Comparison of ENCODE assay signal across 10 cellular contexts in genomic region chr17:18247613-18248001, GRCh38. TPM values are rescaled to one million over a fixed set of nuclear protein-coding genes. Genes with fewer than 3 reads are reported as not detected.
DNase-seq lines count a peak whose midpoint lies in the region; ATAC-seq, FAIRE-seq and TF ChIP-seq lines count a peak whose summit lies in the region.
"Had no signal": no experiment of that assay in that cellular context is flagged by ENCODE, and none has a peak within 500 bp of the region (broad histone marks: within the 10 kb centered on the region; RNA-seq: fewer than 3 reads in every experiment).

No MANE protein-coding gene starts in this region.

- no peak for TF ChIP-seq RAD21 in H1 (IDR thresholded peaks at IDR 0.05 in 1 of 2, conservative IDR thresholded peaks at IDR 0.05 in 1 of 2; ENCODE audit: low read depth in 2 of 2, low read length in 2 of 2)

- no peak overlapping the region; the same call in 1 of the 2 replicates for H4K8ac ChIP-seq in H1 (ENCODE audit: extremely low read depth, insufficient read depth, low read length)

- H3K14ac ChIP-seq in H1 (ENCODE audit: insufficient read length): no peak overlapping the region

- no peaks in the 10 kb centered on the region for H3K9me3 ChIP-seq in H1 (ENCODE audit: insufficient read depth in 2 of 2, low read depth in 1 of 2, low read length in 1 of 2)
- no peaks in the 10 kb centered on the region for H3K9me3 ChIP-seq in left lung
- H3K9me3 ChIP-seq in subcutaneous abdominal adipose tissue (ENCODE audit: control insufficient read depth in 5 of 5, low read length in 5 of 5): no peaks in the 10 kb centered on the region

- no peaks in the 10 kb centered on the region; the same call in 1 of the 2 replicates for H3K79me1 ChIP-seq in H1 (ENCODE audit: low read depth, low read length)

- no peak overlapping the region for H2BK15ac ChIP-seq in H1 (ENCODE audit: low read length)

- H2AK5ac ChIP-seq in H1 (ENCODE audit: low read depth, low read length): no peak overlapping the region

- peaks cover 0 to 16% (median 9%) of the 10 kb centered on the region in 4 experiments; a peak in 6 of 7 replicates for H3K4me1 ChIP-seq in H1 (replicated peaks in 1 of 4; ENCODE audit: control insufficient read depth in 3 of 4, insufficient read depth in 4 of 4, low read length in 3 of 4)
- H3K4me1 ChIP-seq in left lung: peaks cover 0 to 17% of the 10 kb centered on the region in 2 donors
- peaks cover 3 to 23% (median 20%) of the 10 kb centered on the region in 5 donors for H3K4me1 ChIP-seq in subcutaneous abdominal adipose tissue (ENCODE audit: control insufficient read depth in 5 of 5, insufficient read depth in 5 of 5, low read length in 5 of 5)

- intact Hi-C loops in left lung (cut with DNase I): no loop called here

- no peak for TF ChIP-seq EP300 in H1 (IDR thresholded peaks at IDR 0.05; ENCODE audit: borderline replicate concordance in 1 of 2, low read depth in 2 of 2, low read length in 2 of 2)

- peak; percentile 1 for ATAC-seq in left lung
- no peak for ATAC-seq in esophagus mucosa

- H2BK12ac ChIP-seq in H1 (ENCODE audit: low read depth, low read length): no peak overlapping the region

- FAIRE-seq in H1 (lab: Jason Lieb, UNC) (no peak), GM12891 (lab: Jason Lieb, UNC) (no peak)

- TF ChIP-seq POLR2A in H1 (IDR thresholded peaks at IDR 0.05; ENCODE audit: control extremely low read depth in 1 of 2, low read depth in 2 of 2, low read length in 2 of 2) (no peak; a peak in 1 of 3 replicates), GM12891 (IDR thresholded peaks at IDR 0.05; ENCODE audit: low read depth, low read length) (no peak)

- H3K4ac ChIP-seq in H1 (replicated peaks; ENCODE audit: insufficient read length, low read depth, low read length): no peak overlapping the region

- peak overlapping the region; percentile 93 to 98; a peak in 3 of 4 replicates for H3K4me2 ChIP-seq in H1 (ENCODE audit: insufficient read depth in 1 of 2, low read depth in 2 of 2, low read length in 2 of 2)

- 92% methylated on average over 27 of the region's 30 CpGs; no CpG with 5 or more reads in 1 of the 2 experiments for WGBS in H1 (ENCODE audit: extremely low coverage in 1 of 2, insufficient coverage in 1 of 2, insufficient read length in 1 of 2, insufficient replicate concordance in 2 of 2, low coverage in 1 of 2, low lambda C conversion rate in 2 of 2, missing lambda C conversion rate in 1 of 2), 2 experiments

- TF ChIP-seq CTCF in H1 (IDR thresholded peaks at IDR 0.05; ENCODE audit: control extremely low read depth in 1 of 3, insufficient read depth in 1 of 3, low read depth in 1 of 3, low read length in 3 of 3) (no peak), left lung (IDR thresholded peaks at IDR 0.05) (no peak)

- DNase-seq in NCI-H226: peak; percentile 60
- no peak for DNase-seq in H1 (ENCODE audit: low read depth in 1 of 2, low spot score in 2 of 2)
- no peak for DNase-seq in left lung
- no peak for DNase-seq in NCI-H2171 treated with DMSO at 0.1 percent for 48 hours (lab: John Stamatoyannopoulos, UW)
- no peak for DNase-seq in GM12891 (ENCODE audit: insufficient read length, low spot score)
- DNase-seq in T1000 (lab: John Stamatoyannopoulos, UW): no peak
- DNase-seq: cortex of kidney had no signal

- POLR2A ChIA-PET in H1 (lab: Charles Lee; ENCODE audit: partially characterized antibody): interaction anchor here (0.7 to 13.9 kb wide), 22 partner anchors 12 to 89 kb away, joined by 3 to 171 read pairs (median 4); partner anchors contain the start of genes ALKBH5, FLII, LLGL1 and MIEF2

- H3K36me3 ChIP-seq in H1 (ENCODE audit: control insufficient read depth in 2 of 4, insufficient read depth in 4 of 4, low read length in 3 of 4) (peaks cover 31 to 62% (median 53%) of the 10 kb centered on the region in 4 experiments), left lung (peaks cover 0 to 97% of the 10 kb centered on the region in 2 donors), subcutaneous abdominal adipose tissue (ENCODE audit: control insufficient read depth in 5 of 5, insufficient read depth in 5 of 5, low read length in 5 of 5) (peaks cover 0 to 93% (median 81%) of the 10 kb centered on the region in 5 donors)

- no peak overlapping the region for H3K27ac ChIP-seq in H1 (ENCODE audit: low read depth, low read length)
- peak overlapping the region in 1 of 2 donors; percentile 33 for H3K27ac ChIP-seq in left lung
- peak overlapping the region; percentile 17 for H3K27ac ChIP-seq in subcutaneous abdominal adipose tissue (ENCODE audit: low read depth, low read length)

- no peak overlapping the region for H3K9ac ChIP-seq in H1 (replicated peaks in 1 of 4; ENCODE audit: extremely low read depth in 1 of 4, low read depth in 3 of 4, low read length in 3 of 4)
- H3K9ac ChIP-seq in subcutaneous abdominal adipose tissue (ENCODE audit: low read length in 5 of 5): no peak overlapping the region

- H3K79me2 ChIP-seq in H1 (ENCODE audit: control insufficient read depth in 1 of 2, insufficient read depth in 2 of 2, low read length in 2 of 2): no peaks in the 10 kb centered on the region

- H4K91ac ChIP-seq in H1 (replicated peaks; ENCODE audit: insufficient read length, low read length): no peak overlapping the region

- H2BK120ac ChIP-seq in H1 (replicated peaks; ENCODE audit: low read depth, low read length): no peak overlapping the region

- H2BK20ac ChIP-seq in H1 (ENCODE audit: low read length): no peak overlapping the region

- no peak overlapping the region for H4K5ac ChIP-seq in H1 (ENCODE audit: insufficient read length, low read depth, low read length)

- no peak overlapping the region for H3K23ac ChIP-seq in H1 (ENCODE audit: insufficient read length)

- no peak overlapping the region for H3K18ac ChIP-seq in H1 (ENCODE audit: extremely low read depth, low read length)

- H2BK5ac ChIP-seq in H1 (ENCODE audit: low read depth, low read length): no peak overlapping the region; the same call in 1 of the 2 replicates

- H3K4me3 ChIP-seq in H1 (ENCODE audit: extremely low read depth in 1 of 4, insufficient read depth in 2 of 4, low read depth in 3 of 4, low read length in 4 of 4): peak overlapping the region in 1 of 4 experiments; percentile 63; a peak in 1 of 8 replicates
- no peak overlapping the region for H3K4me3 ChIP-seq in left lung
- no peak overlapping the region for H3K4me3 ChIP-seq in subcutaneous abdominal adipose tissue (ENCODE audit: low read depth in 1 of 5, low read length in 5 of 5)
- H3K4me3 ChIP-seq: lung had no signal

- no peak overlapping the region for H2AFZ ChIP-seq in H1 (ENCODE audit: low read length)

- CTCF ChIA-PET in H1 (lab: Charles Lee; ENCODE audit: partially characterized antibody): interaction anchor here (0.6 to 4.0 kb wide), 23 partner anchors 9 to 775 kb away, joined by 3 to 30 read pairs (median 4); partner anchors contain the start of genes MIEF2, SMCR8 and TOP3A

- peaks cover 5% of the 10 kb centered on the region for H3K23me2 ChIP-seq in H1 (ENCODE audit: low read depth, low read length)

- H3K56ac ChIP-seq in H1 (replicated peaks; ENCODE audit: insufficient read length, low read depth, low read length): no peak overlapping the region

- H4K20me1 ChIP-seq in H1 (replicated peaks in 1 of 2; ENCODE audit: control insufficient read depth in 1 of 2, insufficient read depth in 2 of 2, low read length in 2 of 2): peaks cover 9 to 16% of the 10 kb centered on the region in 2 experiments

- H3K27me3 ChIP-seq in H1 (replicated peaks in 1 of 4; ENCODE audit: control insufficient read depth in 3 of 4, extremely low read depth in 1 of 4, insufficient read depth in 3 of 4, low read length in 3 of 4): no peaks in the 10 kb centered on the region
- no peaks in the 10 kb centered on the region for H3K27me3 ChIP-seq in left lung
- no peaks in the 10 kb centered on the region for H3K27me3 ChIP-seq in subcutaneous abdominal adipose tissue (ENCODE audit: control insufficient read depth in 5 of 5, insufficient read depth in 4 of 5, low read length in 5 of 5)

TF ChIP-seq in GM12891, 5 proteins besides CTCF, POLR2A, EP300 and RAD21 (continues in another document):
- no peak for TF ChIP-seq SPI1 (IDR thresholded peaks at IDR 0.05; ENCODE audit: low read depth, low read length)

RNA-seq across cellular contexts. Expression of gene FLII, which starts 10.9 kb away (rescaled TPM):
- total RNA-seq in H1 (2021; fragmentation: NEBNext Ultra II Directional; extraction: Animal tissue kit (Norgen Biotek cat#: 25700)): 300 and 324 TPM in 2 replicates
- polyA plus RNA-seq in H1 (2011; rRNA removed): 549 and 674 TPM in 2 replicates
- 437 TPM for polyA plus RNA-seq in H1 (2011; cell fraction: cytosol; rRNA removed)
- 871 TPM for polyA plus RNA-seq in H1 (2011; cell fraction: nucleus; rRNA removed)
- 271 to 422 TPM (median 386 TPM) in 4 replicates for polyA plus RNA-seq in H1 (2012, experiment 1 of 2)
- polyA plus RNA-seq in H1 (2012, experiment 2 of 2): 333 TPM
- 161 TPM for polyA plus RNA-seq in H1 (2013, experiment 1 of 2)
- polyA plus RNA-seq in H1 (2013, experiment 2 of 2): 153 TPM
- 400 and 457 TPM in 2 replicates for polyA minus RNA-seq in H1 (2011; rRNA and poly(A)+ RNA removed)
- 246 TPM for polyA minus RNA-seq in H1 (2011; cell fraction: cytosol; rRNA and poly(A)+ RNA removed)
- 198 TPM for polyA minus RNA-seq in H1 (2011; cell fraction: nucleus; rRNA and poly(A)+ RNA removed)
- total RNA-seq in left lung (100 to 1,000 TPM; 313 to 381 TPM), esophagus mucosa (210 TPM)
- 87.8 TPM for polyA plus RNA-seq in GM12891 (2012; ENCODE audit: low read depth, missing spikeins)

RNA-seq across cellular contexts. Expression of gene MIEF2, which starts 12.9 kb away (rescaled TPM):
- total RNA-seq in H1 (2021; fragmentation: NEBNext Ultra II Directional; extraction: Animal tissue kit (Norgen Biotek cat#: 25700)): 9.9 and 12.4 TPM in 2 replicates
- 24.9 and 39.6 TPM in 2 replicates for polyA plus RNA-seq in H1 (2011; rRNA removed)
- polyA plus RNA-seq in H1 (2011; cell fraction: cytosol; rRNA removed): 25.9 TPM
- 28.3 TPM for polyA plus RNA-seq in H1 (2011; cell fraction: nucleus; rRNA removed)
- 6.3 to 11.5 TPM (median 11.1 TPM) in 4 replicates for polyA plus RNA-seq in H1 (2012, experiment 1 of 2)
- 9.9 TPM for polyA plus RNA-seq in H1 (2012, experiment 2 of 2)
- polyA plus RNA-seq in H1 (2013, experiment 1 of 2): 4.7 TPM
- 4.4 TPM for polyA plus RNA-seq in H1 (2013, experiment 2 of 2)
- polyA minus RNA-seq in H1 (2011; rRNA and poly(A)+ RNA removed): 10.8 and 14.9 TPM in 2 replicates
- polyA minus RNA-seq in H1 (2011; cell fraction: cytosol; rRNA and poly(A)+ RNA removed): 20.9 TPM
- 23.0 TPM for polyA minus RNA-seq in H1 (2011; cell fraction: nucleus; rRNA and poly(A)+ RNA removed)
- total RNA-seq in left lung: 10 to 100 TPM in 1 of 2 donors, 1 to 10 TPM in 1; 9.0 to 16.3 TPM
- 3.6 TPM for polyA plus RNA-seq in GM12891 (2012; ENCODE audit: low read depth, missing spikeins)
- 6.3 TPM for total RNA-seq in esophagus mucosa

RNA-seq across cellular contexts. Expression of gene LLGL1, which starts 22.2 kb away (rescaled TPM):
- 71.3 and 72.8 TPM in 2 replicates for total RNA-seq in H1 (2021; fragmentation: NEBNext Ultra II Directional; extraction: Animal tissue kit (Norgen Biotek cat#: 25700))
- 107 and 137 TPM in 2 replicates for polyA plus RNA-seq in H1 (2011; rRNA removed)
- polyA plus RNA-seq in H1 (2011; cell fraction: cytosol; rRNA removed): 95.0 TPM
- 119 TPM for polyA plus RNA-seq in H1 (2011; cell fraction: nucleus; rRNA removed)
- polyA plus RNA-seq in H1 (2012, experiment 1 of 2): 45.9 to 70.7 TPM (median 65.3 TPM) in 4 replicates
- polyA plus RNA-seq in H1 (2012, experiment 2 of 2): 66.3 TPM
- polyA plus RNA-seq in H1 (2013, experiment 1 of 2): 30.5 TPM
- 29.6 TPM for polyA plus RNA-seq in H1 (2013, experiment 2 of 2)
- polyA minus RNA-seq in H1 (2011; rRNA and poly(A)+ RNA removed): 61.7 and 89.9 TPM in 2 replicates
- polyA minus RNA-seq in H1 (2011; cell fraction: cytosol; rRNA and poly(A)+ RNA removed): 61.0 TPM
- 46.1 TPM for polyA minus RNA-seq in H1 (2011; cell fraction: nucleus; rRNA and poly(A)+ RNA removed)
- total RNA-seq in left lung: 10 to 100 TPM; 14.4 to 17.8 TPM
- polyA plus RNA-seq in GM12891 (2012; ENCODE audit: low read depth, missing spikeins): 1.3 TPM
- 17.6 TPM for total RNA-seq in esophagus mucosa
